In the genomic region with DNA sequence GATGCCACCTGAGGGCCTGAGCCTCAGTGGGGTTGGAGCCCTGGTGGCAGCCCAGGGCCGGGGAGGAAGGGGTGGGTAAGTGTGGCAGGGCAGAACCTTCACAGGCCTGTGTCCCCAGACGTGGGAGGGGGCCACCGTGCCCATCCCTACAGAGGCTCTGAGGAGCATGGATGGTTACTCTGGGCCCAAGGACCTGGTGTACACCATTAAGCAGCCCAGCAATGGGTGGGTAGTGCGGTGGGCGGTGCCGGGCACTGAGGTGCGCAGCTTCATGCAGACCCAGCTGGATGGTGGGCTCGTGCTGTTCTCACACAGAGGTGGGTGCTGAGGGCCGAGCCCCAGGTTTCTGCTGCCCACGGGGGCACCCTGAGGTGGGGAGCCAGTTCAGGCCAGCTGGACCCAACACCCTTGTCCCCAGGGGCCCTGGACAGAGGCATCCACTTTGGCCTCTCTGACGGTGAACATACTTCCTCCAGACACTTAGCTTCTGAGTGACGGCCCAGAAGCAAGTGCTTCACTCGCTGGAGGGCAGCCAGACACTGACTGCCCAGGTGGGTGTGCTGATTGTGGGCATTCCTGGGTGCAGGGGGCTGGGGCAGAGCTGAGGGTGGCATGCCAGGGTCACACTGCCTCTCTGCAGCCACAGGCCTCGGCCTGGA, we compare ENCODE assay signal across 7 cellular contexts. TPM values are rescaled to one million over a fixed set of nuclear protein-coding genes. Genes with fewer than 3 reads are reported as not detected.
DNase-seq lines count a peak whose midpoint lies in the region; ATAC-seq, FAIRE-seq and TF ChIP-seq lines count a peak whose summit lies in the region.
"Not testable (repeated sequence)": the region's sequence is repeated elsewhere in the genome, so short reads cannot be mapped to it uniquely, and the experiment has no call there.
"Had no signal": no experiment of that assay in that cellular context is flagged by ENCODE, and none has a peak within 500 bp of the region (broad histone marks: within the 10 kb centered on the region; RNA-seq: fewer than 3 reads in every experiment).

No MANE protein-coding gene starts in this region.

- not testable (repeated sequence) for TF ChIP-seq POLR2A in heart left ventricle (IDR thresholded peaks at IDR 0.05); upper lobe of left lung (IDR thresholded peaks at IDR 0.05)

- DNase-seq in heart left ventricle, right cardiac atrium, lower lobe of right lung, pancreas, upper lobe of left lung: not testable (repeated sequence)

- TF ChIP-seq CTCF in heart left ventricle (IDR thresholded peaks at IDR 0.05); lower lobe of right lung (IDR thresholded peaks at IDR 0.05); pancreas (IDR thresholded peaks at IDR 0.05); upper lobe of left lung (IDR thresholded peaks at IDR 0.05): not testable (repeated sequence)

- H3K36me3 ChIP-seq in heart left ventricle, lower lobe of right lung, pancreas, upper lobe of left lung: not testable (repeated sequence)

- FAIRE-seq in pancreas (lab: Jason Lieb, UNC), result not testable (repeated sequence)

- intact Hi-C loops in heart left ventricle (cut with DNase I); right cardiac atrium (cut with DNase I); lower lobe of right lung (cut with DNase I); pancreas (cut with DNase I): not testable (repeated sequence)

- not testable (repeated sequence) for H3K4me3 ChIP-seq in heart left ventricle; right cardiac atrium (ENCODE audit: low read length); lower lobe of right lung; pancreas; upper lobe of left lung

- not testable (repeated sequence) for TF ChIP-seq EP300 in upper lobe of left lung (IDR thresholded peaks at IDR 0.05)

- no CpG with 5 or more reads among the region's 14 CpGs for WGBS in heart left ventricle, 4 donors
- WGBS in right cardiac atrium, result no CpG with 5 or more reads among the region's 14 CpGs
- WGBS in pancreas, 2 donors, result no CpG with 5 or more reads among the region's 14 CpGs
- no CpG with 5 or more reads among the region's 14 CpGs for WGBS in upper lobe of left lung, 2 donors

- H3K4me1 ChIP-seq in heart left ventricle; right cardiac atrium (ENCODE audit: control insufficient read depth, insufficient read depth, low read length); lower lobe of right lung; pancreas; upper lobe of left lung: not testable (repeated sequence)

- ATAC-seq in SK-N-SH treated with all-trans-retinoic acid at 6 μM for 48 hours (peak; percentile 7; the same call in 2 of the 3 replicates), heart left ventricle (peak; percentile 52 to 81 (median 76)), right cardiac atrium (peak; percentile 48 to 53), lower lobe of right lung (peak; percentile 69 to 81), pancreas (peak in 3 of 4 donors; percentile 8 to 31 (median 20)), upper lobe of left lung (ENCODE audit: low FRiP score in 2 of 2) (peak; percentile 58 to 89)

- H3K27me3 ChIP-seq in heart left ventricle; right cardiac atrium (ENCODE audit: control insufficient read depth, insufficient read depth); lower lobe of right lung (ENCODE audit: low read depth); pancreas; upper lobe of left lung: not testable (repeated sequence)

- H3K27ac ChIP-seq in heart left ventricle; right cardiac atrium (ENCODE audit: low read length); lower lobe of right lung; pancreas; upper lobe of left lung: not testable (repeated sequence)

- not testable (repeated sequence) for H3K9me3 ChIP-seq in heart left ventricle; right cardiac atrium (ENCODE audit: control insufficient read depth, low read length); lower lobe of right lung; pancreas; upper lobe of left lung

RNA-seq across cellular contexts. Expression of a gene that starts 38.9 kb away (rescaled TPM):
- total RNA-seq in heart left ventricle, result 1 to 10 TPM in 6 of 9 donors, under 1 TPM in 3; 0.12 to 2.6 (median 1.3) TPM
- polyA plus RNA-seq in heart left ventricle, result 1 to 10 TPM in 1 of 2 donors, under 1 TPM in 1; 0.72 to 2.2 TPM
- total RNA-seq in right cardiac atrium, result 1 to 10 TPM; 1.2 to 2.9 (median 1.4) TPM
- polyA plus RNA-seq in right cardiac atrium, result 1.0 TPM
- 1.6 TPM for total RNA-seq in lower lobe of right lung
- total RNA-seq in pancreas, result 1 to 10 TPM; 1.1 to 3.1 (median 2.3) TPM
- 1 to 10 TPM; 4.8 to 7.7 TPM for polyA plus RNA-seq in pancreas
- total RNA-seq in upper lobe of left lung, result 1 to 10 TPM; 1.5 to 9.4 (median 3.1) TPM
- polyA plus RNA-seq: CD4-positive, CD25-positive, alpha-beta regulatory T cell had no signal

Comparison
In these comparisons a context has a peak if more than half of its experiments do, and no peak if none do; other contexts are left out.
1. ATAC-seq: peak in every context shown above with its lines; median percentile 76 in heart left ventricle; 75 in lower lobe of right lung; 74 in upper lobe of left lung; 50 in right cardiac atrium; 20 in pancreas; 7 in SK-N-SH treated with all-trans-retinoic acid at 6 μM for 48 hours.